Comparison of ENCODE assay signal across 27 cellular contexts in the genomic region with DNA sequence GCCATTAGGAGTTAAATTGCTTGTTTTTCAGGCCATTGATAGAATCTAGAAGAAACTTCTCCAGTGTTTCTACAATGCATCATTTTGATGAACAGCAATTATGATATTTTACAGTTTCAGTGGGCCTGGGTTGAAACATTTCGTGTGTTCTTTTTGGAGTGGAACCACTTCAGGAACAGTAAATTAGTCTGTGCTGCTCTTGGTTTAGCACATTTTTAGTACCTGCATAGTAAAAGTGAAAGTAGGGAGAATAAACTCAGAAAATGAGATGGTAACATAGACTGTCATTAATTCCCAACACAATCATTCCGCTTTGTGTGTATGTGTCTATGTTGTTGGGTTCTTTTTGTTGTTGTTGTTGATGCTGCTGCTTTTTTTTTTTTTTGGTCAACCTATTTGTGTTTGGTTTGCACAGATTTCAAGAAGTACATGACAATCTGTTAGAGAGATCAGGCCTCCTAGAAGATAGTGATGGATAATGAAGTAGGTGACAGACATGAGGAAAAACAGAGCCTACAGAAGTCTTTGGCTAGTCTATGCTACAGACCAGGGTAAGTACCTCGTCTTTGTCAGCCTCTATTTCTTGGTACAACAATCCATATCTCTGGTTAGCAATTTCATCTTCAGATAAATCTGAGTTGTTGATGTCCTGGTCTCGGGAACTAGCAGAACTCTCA.
DNase-seq lines count a peak whose midpoint lies in the region; ATAC-seq and TF ChIP-seq lines count a peak whose summit lies in the region.
"Had no signal": no experiment of that assay in that cellular context is flagged by ENCODE, and none has a peak within 500 bp of the region (broad histone marks: within the 10 kb centered on the region; RNA-seq: fewer than 3 reads in every experiment).

No MANE protein-coding gene starts in this region.

- H3K27ac ChIP-seq in ovary, result no peak overlapping the region
- H3K27ac ChIP-seq: BLaER1 treated with 17β-estradiol and CSF1 and Interleukin-3, amounts not matched to agents 10 nM and 100 nM; coronary artery; epithelial cell of prostate; tibial artery; WERI-Rb-1 had no signal

- H3K27ac Mint-ChIP-seq in stimulated activated naive CD8-positive, alpha-beta T cell treated with anti-CD3 and anti-CD28 coated beads, Interleukin-15, amount 100 ng/mL, for 72 hours, result peak overlapping the region in 1 of 2 donors; percentile 35
- peak overlapping the region; percentile 51 for H3K27ac Mint-ChIP-seq in memory B cell
- H3K27ac Mint-ChIP-seq: activated T-helper 1 cell treated with anti-CD3 and anti-CD28 coated beads, Interleukin-12 subunit alpha, Interleukin-12 subunit beta, Interleukin-2, Interleukin-4 antibody, amounts not matched to agents 30 ng/mL and 10 ng/mL and 1 ng/mL, durations not matched to agents 14 hours and 24 hours and 36 hours; HFFc6 had no signal

- H3K4me1 Mint-ChIP-seq in stimulated activated naive CD8-positive, alpha-beta T cell treated with anti-CD3 and anti-CD28 coated beads, Interleukin-15, amount 100 ng/mL, for 72 hours, result peaks cover 45% of the 10 kb centered on the region
- peaks cover 29% of the 10 kb centered on the region for H3K4me1 Mint-ChIP-seq in memory B cell

- no peaks in the 10 kb centered on the region for H3K27me3 Mint-ChIP-seq in stimulated activated naive CD8-positive, alpha-beta T cell treated with anti-CD3 and anti-CD28 coated beads, Interleukin-15, amount 100 ng/mL, for 72 hours
- no peaks in the 10 kb centered on the region for H3K27me3 Mint-ChIP-seq in memory B cell

- H3K4me1 ChIP-seq in ovary (ENCODE audit: insufficient read depth), result no peaks in the 10 kb centered on the region
- H3K4me1 ChIP-seq: tibial artery had no signal

- no peaks in the 10 kb centered on the region for H3K9me3 Mint-ChIP-seq in stimulated activated naive CD8-positive, alpha-beta T cell treated with anti-CD3 and anti-CD28 coated beads, Interleukin-15, amount 100 ng/mL, for 72 hours
- H3K9me3 Mint-ChIP-seq in memory B cell, result peaks cover 20% of the 10 kb centered on the region
- H3K9me3 Mint-ChIP-seq: HFFc6 had no signal

- H3K9me3 ChIP-seq in ovary, result no peaks in the 10 kb centered on the region
- H3K9me3 ChIP-seq: BLaER1 treated with 17β-estradiol and CSF1 and Interleukin-3, amounts not matched to agents 10 nM and 100 nM; tibial artery had no signal

- no peaks in the 10 kb centered on the region for H3K36me3 ChIP-seq in ovary
- H3K36me3 ChIP-seq: BLaER1 treated with 17β-estradiol and CSF1 and Interleukin-3, amounts not matched to agents 10 nM and 100 nM; tibial artery; WERI-Rb-1 had no signal

- H3K27me3 ChIP-seq in ovary, result no peaks in the 10 kb centered on the region
- H3K27me3 ChIP-seq: BLaER1 treated with 17β-estradiol and CSF1 and Interleukin-3, amounts not matched to agents 10 nM and 100 nM; tibial artery had no signal

- no peak for DNase-seq in stimulated activated naive CD8-positive, alpha-beta T cell treated with anti-CD3 and anti-CD28 coated beads, Interleukin-15, amount 100 ng/mL, for 72 hours
- DNase-seq in stimulated activated naive CD8-positive, alpha-beta T cell treated with anti-CD3 and anti-CD28 coated beads, Interleukin-15, Interleukin-2, amounts not matched to agents 100 U/mL and 50 U/mL, for 24 hours, result no peak
- peak; percentile 55 for DNase-seq in SK-N-DZ (ENCODE audit: low spot score)
- no peak for DNase-seq in memory B cell (ENCODE audit: low spot score in 2 of 2)
- no peak for DNase-seq in mesenteric fat pad (ENCODE audit: low spot score)
- no peak for DNase-seq in ovary
- DNase-seq: DND-41; effector CD8-positive, alpha-beta T cell; GF-D8; GOT3; HFFc6; hippocampal formation; NCI-H1105; NCI-H187 treated with DMSO at 0.1 percent for 48 hours; NCI-H2171; SIG-M5; SW 1271; tibial artery; WERI-Rb-1 had no signal

- TF ChIP-seq POLR2A in ovary (IDR thresholded peaks at IDR 0.05), result no peak

- peak; percentile 39 for ATAC-seq in stimulated activated naive CD8-positive, alpha-beta T cell treated with anti-CD3 and anti-CD28 coated beads, Interleukin-15, amount 100 ng/mL, for 72 hours
- ATAC-seq in stimulated activated naive CD8-positive, alpha-beta T cell treated with anti-CD3 and anti-CD28 coated beads, Interleukin-15, Interleukin-2, amounts not matched to agents 100 U/mL and 50 U/mL, for 24 hours, result no peak
- ATAC-seq in memory B cell (ENCODE audit: low read depth), result no peak
- ATAC-seq in GM18870 (IDR thresholded peaks at IDR 0.05; ENCODE audit: unreplicated experiment), result no peak
- ATAC-seq: K562, right cardiac atrium had no signal

- H3K4me3 Mint-ChIP-seq in stimulated activated naive CD8-positive, alpha-beta T cell treated with anti-CD3 and anti-CD28 coated beads, Interleukin-15, amount 100 ng/mL, for 72 hours, result no peak overlapping the region
- peak overlapping the region; percentile 25 for H3K4me3 Mint-ChIP-seq in memory B cell
- H3K4me3 Mint-ChIP-seq: activated T-helper 1 cell treated with anti-CD3 and anti-CD28 coated beads, Interleukin-12 subunit alpha, Interleukin-12 subunit beta, Interleukin-2, Interleukin-4 antibody, amounts not matched to agents 30 ng/mL and 10 ng/mL and 1 ng/mL, durations not matched to agents 14 hours and 24 hours and 36 hours; HFFc6 had no signal

- WGBS in ovary, 3 donors, result 44 to 59% (median 56%) methylated on average over 4 of the region's 4 CpGs

- no peak overlapping the region for H3K4me3 ChIP-seq in ovary
- H3K4me3 ChIP-seq: BLaER1 treated with 17β-estradiol and CSF1 and Interleukin-3, amounts not matched to agents 10 nM and 100 nM; coronary artery; K562; smooth muscle cell; tibial artery had no signal

- intact Hi-C loops in ovary (cut with DNase I), result no loop called here

- TF ChIP-seq CTCF in ovary (IDR thresholded peaks at IDR 0.05), result no peak

- TF ChIP-seq EP300 in ovary (IDR thresholded peaks at IDR 0.05), result no peak

- peaks cover 17% of the 10 kb centered on the region for H3K36me3 Mint-ChIP-seq in memory B cell
